ENCODE assay signal across 10 cellular contexts in genomic region chrX:23332888-23333821, GRCh38. TPM values are rescaled to one million over a fixed set of nuclear protein-coding genes. Genes with fewer than 3 reads are reported as not detected.
DNase-seq lines count a peak whose midpoint lies in the region; ATAC-seq and TF ChIP-seq lines count a peak whose summit lies in the region.
"Had no signal": no experiment of that assay in that cellular context is flagged by ENCODE, and none has a peak within 500 bp of the region (broad histone marks: within the 10 kb centered on the region; RNA-seq: fewer than 3 reads in every experiment).

No MANE protein-coding gene starts in this region.

- peaks cover 12% of the 10 kb centered on the region for H3K4me1 Mint-ChIP-seq in Calu3 (ENCODE audit: low read depth, unreplicated experiment)

- no peaks in the 10 kb centered on the region for H3K9me3 Mint-ChIP-seq in Calu3 (ENCODE audit: low read depth, unreplicated experiment)

- no TSS peak for BruUV-seq in Calu3 (replicated peaks; lab: Mats Ljungman, UMichigan)

- CTCF ChIA-PET in Calu3 (lab: Charles Lee): no interaction called here

- no peaks in the 10 kb centered on the region for H3K4me1 ChIP-seq in rectal smooth muscle tissue (ENCODE audit: control insufficient read depth, insufficient read depth, low read length)
- H3K4me1 ChIP-seq in tibial nerve: peaks cover 0 to 33% (median 3%) of the 10 kb centered on the region in 4 donors

- no peaks in the 10 kb centered on the region for H3K9me3 ChIP-seq in tibial nerve

- H3K36me3 ChIP-seq in rectal smooth muscle tissue (ENCODE audit: control insufficient read depth, insufficient read depth, low read length) (no peaks in the 10 kb centered on the region), tibial nerve (no peaks in the 10 kb centered on the region)

- peak overlapping the region; percentile 76 for H3K4me3 Mint-ChIP-seq in Calu3 (ENCODE audit: low read depth, unreplicated experiment)

- H3K9ac ChIP-seq in rectal smooth muscle tissue (ENCODE audit: low read length): no peak overlapping the region

- H3K4me3 ChIP-seq in rectal smooth muscle tissue (ENCODE audit: low read length): peak overlapping the region; percentile 58
- peak overlapping the region in 1 of 4 donors; percentile 43 for H3K4me3 ChIP-seq in tibial nerve

- ATAC-seq in GM19035 (IDR thresholded peaks at IDR 0.05; ENCODE audit: unreplicated experiment): no peak
- ATAC-seq: left lobe of liver had no signal

- WGBS in tibial nerve, 2 donors: 0 to 44% methylated on average over 10 to 74 of the region's 75 CpGs

- H3K36me3 Mint-ChIP-seq in Calu3 (ENCODE audit: insufficient read depth, unreplicated experiment): peaks cover 9% of the 10 kb centered on the region

- no peak overlapping the region for H3K27ac ChIP-seq in rectal smooth muscle tissue (ENCODE audit: low read depth, low read length)
- no peak overlapping the region for H3K27ac ChIP-seq in tibial nerve

- no peak overlapping the region for H3K27ac Mint-ChIP-seq in Calu3 (ENCODE audit: unreplicated experiment)

- TF ChIP-seq CTCF in Calu3 (IDR thresholded peaks at IDR 0.05; ENCODE audit: unreplicated experiment): no peak
- no peak for TF ChIP-seq CTCF in tibial nerve (IDR thresholded peaks at IDR 0.05)

- intact Hi-C loops in Calu3 (cut with micrococcal nuclease; ENCODE audit: unreplicated experiment) (no loop called here), head of caudate nucleus (cut with DNase I) (no loop called here)

- TF ChIP-seq POLR2A in tibial nerve (IDR thresholded peaks at IDR 0.05): no peak

- TF ChIP-seq EP300 in Ishikawa (IDR thresholded peaks at IDR 0.05; ENCODE audit: borderline replicate concordance) (no peak), tibial nerve (IDR thresholded peaks at IDR 0.05) (no peak)

- H3K27me3 ChIP-seq in rectal smooth muscle tissue (ENCODE audit: control insufficient read depth, insufficient read depth, low read length) (peaks cover 10% of the 10 kb centered on the region), tibial nerve (peaks cover 0 to 71% of the 10 kb centered on the region in 2 donors)

- peaks cover 96% of the 10 kb centered on the region for H3K27me3 Mint-ChIP-seq in Calu3 (ENCODE audit: unreplicated experiment)

- TF ChIP-seq RAD21 in Ishikawa (IDR thresholded peaks at IDR 0.05; ENCODE audit: low read depth): no peak

- no peak for DNase-seq in Calu3
- peak in 28 of 42 donors; percentile 3 to 47 (median 22) for DNase-seq in head of caudate nucleus
- DNase-seq in tibial nerve (ENCODE audit: low spot score in 2 of 2): no peak
- DNase-seq in COLO668 (lab: John Stamatoyannopoulos, UW; ENCODE audit: unreplicated experiment): no peak
- DNase-seq: effector CD8-positive, alpha-beta T cell; NCI-H1048 had no signal

TF ChIP-seq in Ishikawa, 13 proteins besides CTCF, POLR2A, EP300 and RAD21:
- no peak for TF ChIP-seq CEBPB (IDR thresholded peaks at IDR 0.05)
- 0 out of 2 replicates have a peak, but pooled peaks have one; percentile 21 for TF ChIP-seq MAX (IDR thresholded peaks at IDR 0.05)

RNA-seq across cellular contexts. Expression of gene PTCHD1, which starts 1.5 kb away (rescaled TPM):
- total RNA-seq in Calu3 (2022) (0.07 TPM in 1 of 2 replicates, not detected in the other), tibial nerve (under 1 TPM in 3 of 4 donors, not detected in 1; under 0.01 to 0.59 (median under 0.01) TPM)

Comparison
In these comparisons a context has a peak if more than half of its experiments do, and no peak if none do; other contexts are left out.
1. DNase-seq: peak in head of caudate nucleus (28 of 42); none in Calu3 (single experiment), tibial nerve (0 of 2) and COLO668 (single experiment).